ENCODE assay signal across 38 cellular contexts in the genomic region with DNA sequence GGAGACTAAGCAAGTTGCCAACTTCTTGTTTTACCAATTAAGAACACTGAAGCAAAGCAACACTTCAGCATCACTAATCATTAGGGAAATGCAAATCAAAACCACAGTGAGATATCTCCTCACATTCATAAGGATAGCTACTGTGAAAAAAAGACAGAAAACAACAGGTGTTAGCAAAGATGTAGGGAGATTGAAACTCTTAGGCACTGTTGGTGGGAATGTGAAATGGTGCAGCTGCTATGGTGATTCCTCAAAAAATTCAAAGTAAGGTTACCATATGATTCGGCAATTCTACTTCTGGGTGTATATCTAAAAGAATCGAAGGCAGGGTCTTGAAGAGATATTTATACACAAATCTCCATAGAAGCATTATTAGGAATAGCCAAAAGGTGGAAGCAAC. TPM values are rescaled to one million over a fixed set of nuclear protein-coding genes. Genes with fewer than 3 reads are reported as not detected.
"Had no signal": no experiment of that assay in that cellular context is flagged by ENCODE, and none has a peak within 500 bp of the region (broad histone marks: within the 10 kb centered on the region; RNA-seq: fewer than 3 reads in every experiment).

No MANE protein-coding gene starts in this region.

- H3K27ac ChIP-seq: cardiac muscle cell, Peyer's patch, VCaP had no signal

- H3K27me3 Mint-ChIP-seq: activated B cell treated with CpG ODN at 0.5 μM for 24 hours had no signal

- H3K4me1 Mint-ChIP-seq: activated naive CD8-positive, alpha-beta T cell treated with anti-CD3 and anti-CD28 coated beads, Interleukin-2, amount 50 U/mL, for 24 hours had no signal

- FAIRE-seq: K562 had no signal

- H3K27ac Mint-ChIP-seq: activated B cell treated with CpG ODN at 0.5 μM for 24 hours; activated CD4-positive, alpha-beta memory T cell treated with anti-CD3 and anti-CD28 coated beads for 36 hours; activated naive CD4-positive, alpha-beta T cell treated with anti-CD3 and anti-CD28 coated beads for 36 hours; activated naive CD4-positive, alpha-beta T cell treated with anti-CD3 and anti-CD28 coated beads, Interleukin-2, amount 50 U/mL, for 72 hours; activated naive CD8-positive, alpha-beta T cell treated with anti-CD3 and anti-CD28 coated beads, Interleukin-2, amount 50 U/mL, for 24 hours; activated T-helper 1 cell treated with anti-CD3 and anti-CD28 coated beads, Interleukin-12 subunit alpha, Interleukin-12 subunit beta, Interleukin-2, Interleukin-4 antibody, amounts not matched to agents 30 ng/mL and 10 ng/mL and 1 ng/mL, durations not matched to agents 14 hours and 24 hours and 36 hours had no signal

- H3K4me3 ChIP-seq: cardiac muscle cell, K562, MG63, Peyer's patch had no signal

- H3K9me3 Mint-ChIP-seq: activated B cell treated with CpG ODN at 0.5 μM for 24 hours; activated CD4-positive, alpha-beta memory T cell treated with anti-CD3 and anti-CD28 coated beads for 36 hours; activated naive CD4-positive, alpha-beta T cell treated with anti-CD3 and anti-CD28 coated beads for 36 hours; activated naive CD4-positive, alpha-beta T cell treated with anti-CD3 and anti-CD28 coated beads, Interleukin-2, amount 50 U/mL, for 72 hours; activated naive CD8-positive, alpha-beta T cell treated with anti-CD3 and anti-CD28 coated beads, Interleukin-2, amount 50 U/mL, for 24 hours; activated T-cell treated with anti-CD3 and anti-CD28 coated beads, Interleukin-2, amount 50 U/mL, for 4 hours; activated T-helper 1 cell treated with anti-CD3 and anti-CD28 coated beads, Interleukin-12 subunit alpha, Interleukin-12 subunit beta, Interleukin-2, Interleukin-4 antibody, amounts not matched to agents 30 ng/mL and 10 ng/mL and 1 ng/mL, durations not matched to agents 14 hours and 24 hours and 36 hours had no signal

- H3K27me3 ChIP-seq: cardiac muscle cell, MG63, Peyer's patch had no signal

- H3K9me3 ChIP-seq: MG63, Peyer's patch had no signal

- H3K36me3 ChIP-seq: cardiac muscle cell, MG63, Peyer's patch had no signal

- H3K4me1 ChIP-seq: Peyer's patch had no signal

- H3K36me3 Mint-ChIP-seq: activated CD4-positive, alpha-beta memory T cell treated with anti-CD3 and anti-CD28 coated beads for 36 hours; activated naive CD4-positive, alpha-beta T cell treated with anti-CD3 and anti-CD28 coated beads, Interleukin-2, amount 50 U/mL, for 72 hours had no signal

- DNase-seq: activated B cell treated with CpG ODN at 0.5 μM for 24 hours; activated CD4-positive, alpha-beta memory T cell treated with anti-CD3 and anti-CD28 coated beads for 36 hours; activated CD4-positive, alpha-beta T cell treated with anti-CD3 and anti-CD28 coated beads for 4 hours; activated CD4-positive, alpha-beta T cell treated with anti-CD3 and anti-CD28 coated beads, Interleukin-2, amount 50 U/mL, for 1 hour; activated CD4-positive, CD25-positive, alpha-beta regulatory T cell treated with anti-CD3 and anti-CD28 coated beads, Interleukin-2, amount 50 U/mL, for 72 hours; activated CD8-positive, alpha-beta memory T cell treated with anti-CD3 and anti-CD28 coated beads, Interleukin-2, amount 50 U/mL, for 4 hours; activated gamma-delta T cell treated with Interleukin-2 at 50 U/mL for 16 hours; activated naive CD4-positive, alpha-beta T cell treated with anti-CD3 and anti-CD28 coated beads for 36 hours; activated naive CD8-positive, alpha-beta T cell treated with anti-CD3 and anti-CD28 coated beads, Interleukin-2, amount 50 U/mL, for 24 hours; activated T-cell treated with anti-CD3 and anti-CD28 coated beads for 4 hours; activated T-cell treated with anti-CD3 and anti-CD28 coated beads, Interleukin-2, amount 50 U/mL, for 4 hours; aorta; Karpas-422; MG63; MV-4-11; NCI-H1092; NCI-H1436 treated with DMSO at 0.1 percent for 48 hours; NCI-H187; NCI-H2029 treated with DMSO at 0.1 percent for 48 hours; NCI-H2107; NCI-H2171; NCI-H510A; NCI-H526; NCI-H748 treated with DMSO at 0.1 percent for 48 hours; PC-3; Peyer's patch; RPMI8226; SHP77 treated with DMSO at 0.1 percent for 48 hours; SW 1271; T-helper 1 cell; T-helper 2 cell; T-helper 9 cell had no signal

- H3K4me3 Mint-ChIP-seq: activated B cell treated with CpG ODN at 0.5 μM for 24 hours; activated CD4-positive, alpha-beta memory T cell treated with anti-CD3 and anti-CD28 coated beads for 36 hours; activated naive CD4-positive, alpha-beta T cell treated with anti-CD3 and anti-CD28 coated beads for 36 hours; activated naive CD8-positive, alpha-beta T cell treated with anti-CD3 and anti-CD28 coated beads, Interleukin-2, amount 50 U/mL, for 24 hours; activated T-cell treated with anti-CD3 and anti-CD28 coated beads, Interleukin-2, amount 50 U/mL, for 4 hours; activated T-helper 1 cell treated with anti-CD3 and anti-CD28 coated beads, Interleukin-12 subunit alpha, Interleukin-12 subunit beta, Interleukin-2, Interleukin-4 antibody, amounts not matched to agents 30 ng/mL and 10 ng/mL and 1 ng/mL, durations not matched to agents 14 hours and 24 hours and 36 hours had no signal

- ATAC-seq: activated naive CD4-positive, alpha-beta T cell treated with anti-CD3 and anti-CD28 coated beads, Interleukin-2, amount 50 U/mL, for 72 hours; activated naive CD8-positive, alpha-beta T cell treated with anti-CD3 and anti-CD28 coated beads, Interleukin-2, amount 50 U/mL, for 24 hours; activated T-cell treated with anti-CD3 and anti-CD28 coated beads, Interleukin-2, amount 50 U/mL, for 4 hours; K562; PC-3; SK-N-SH treated with all-trans-retinoic acid at 6 μM for 48 hours had no signal

RNA-seq across cellular contexts. Expression of a gene that starts 11.2 kb away (rescaled TPM):
- total RNA-seq: K562, PC-3 had no signal
- polyA plus RNA-seq: cardiac muscle cell had no signal
